1 cellular context compared by ENCODE assay signal in genomic region chr4:120841580-120841979, GRCh38.
TF ChIP-seq lines count a peak whose summit lies in the region.

No MANE protein-coding gene starts in this region.

TF ChIP-seq in SK-N-SH, 30 proteins besides CTCF, POLR2A, EP300 and RAD21:
- TF ChIP-seq USF1 (IDR thresholded peaks at IDR 0.05; ENCODE audit: borderline replicate concordance, low read depth) (no peak), FOXJ3 (CRISPR knock-in tag; IDR thresholded peaks at IDR 0.05) (no peak), GATA2 (CRISPR knock-in tag; IDR thresholded peaks at IDR 0.05) (no peak), MEF2A (IDR thresholded peaks at IDR 0.05; ENCODE audit: borderline replicate concordance, low read depth) (no peak), NRF1 (IDR thresholded peaks at IDR 0.05; ENCODE audit: low read depth, low read length) (no peak), JUND (IDR thresholded peaks at IDR 0.05) (no peak), PBX3 (IDR thresholded peaks at IDR 0.05) (no peak), GABPA (IDR thresholded peaks at IDR 0.05; ENCODE audit: low read depth) (no peak), ZBTB33 (IDR thresholded peaks at IDR 0.05; ENCODE audit: borderline replicate concordance, low read depth) (no peak), FOXM1 (IDR thresholded peaks at IDR 0.05; ENCODE audit: low read depth) (no peak)
